ENCODE assay signal across 17 cellular contexts in the genomic region with DNA sequence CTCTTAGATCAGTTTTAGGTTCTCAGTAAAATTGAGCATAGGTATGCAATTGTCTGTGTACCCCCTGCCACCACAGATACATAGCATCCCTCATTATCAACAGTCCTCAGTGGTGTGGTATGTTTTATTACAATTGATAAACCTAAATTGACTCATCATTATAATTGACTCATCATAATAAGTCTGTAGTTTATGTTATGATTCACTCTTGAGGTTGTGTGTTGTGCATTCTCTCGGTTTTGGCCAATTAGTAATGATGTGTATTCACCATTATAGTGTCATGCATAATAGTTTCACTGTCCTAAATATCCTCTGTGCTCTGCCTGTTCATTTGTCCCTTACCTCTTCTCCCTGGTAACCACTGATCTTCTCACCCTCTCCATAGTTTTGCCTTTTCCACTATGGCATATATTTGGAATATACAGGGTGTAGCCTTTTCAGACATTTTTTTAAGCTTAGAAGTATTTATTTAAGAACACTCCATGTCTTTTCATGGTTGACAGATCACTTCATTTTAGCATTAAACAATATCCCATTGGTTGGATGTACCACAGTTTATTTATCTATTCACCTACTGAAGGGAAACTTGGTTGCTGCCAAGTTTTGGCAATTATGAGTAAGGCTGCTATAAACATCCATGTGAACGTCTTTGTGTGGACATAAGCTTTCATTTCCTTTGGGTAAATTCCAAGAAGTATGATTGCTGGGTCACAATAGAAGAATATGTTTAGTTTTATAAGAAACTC.
DNase-seq lines count a peak whose midpoint lies in the region; ATAC-seq and TF ChIP-seq lines count a peak whose summit lies in the region.
"Had no signal": no experiment of that assay in that cellular context is flagged by ENCODE, and none has a peak within 500 bp of the region (broad histone marks: within the 10 kb centered on the region; RNA-seq: fewer than 3 reads in every experiment).

No MANE protein-coding gene starts in this region.

- H3K4me3 Mint-ChIP-seq in activated CD8-positive, alpha-beta T cell treated with anti-CD3 and anti-CD28 coated beads for 36 hours: no peak overlapping the region
- H3K4me3 Mint-ChIP-seq: HFFc6 had no signal

- intact Hi-C loops in activated CD8-positive, alpha-beta T cell treated with anti-CD3 and anti-CD28 coated beads for 36 hours (cut with micrococcal nuclease): no loop called here

- H3K36me3 Mint-ChIP-seq in activated CD8-positive, alpha-beta T cell treated with anti-CD3 and anti-CD28 coated beads for 36 hours (ENCODE audit: low read depth): no peaks in the 10 kb centered on the region

- POLR2A ChIA-PET in activated CD8-positive, alpha-beta T cell treated with anti-CD3 and anti-CD28 coated beads for 36 hours (lab: Charles Lee): no interaction called here

- DNase-seq in LHCN-M2 (ENCODE audit: low read depth): peak; percentile 35
- DNase-seq in brain microvascular endothelial cell: peak; percentile 0
- DNase-seq in glomerular visceral epithelial cell (ENCODE audit: extremely low spot score): peak; percentile 12
- no peak for DNase-seq in NCI-H2081 treated with DMSO at 0.1 percent for 48 hours (lab: John Stamatoyannopoulos, UW)
- no peak for DNase-seq in activated CD8-positive, alpha-beta T cell treated with anti-CD3 and anti-CD28 coated beads for 36 hours
- DNase-seq in OCI-M1 (lab: John Stamatoyannopoulos, UW): no peak
- DNase-seq: caudate nucleus; DND-41; HFFc6; left ventricle myocardium inferior; stimulated activated CD4-positive, alpha-beta T cell treated with anti-CD3 and anti-CD28 coated beads, Interleukin-15, amount 100 ng/mL, for 24 hours had no signal

- peak overlapping the region; percentile 81 for H3K27ac ChIP-seq in ACC112 (ENCODE audit: low read depth, low read length)
- H3K27ac ChIP-seq in brain microvascular endothelial cell: no peak overlapping the region
- H3K27ac ChIP-seq: BLaER1, hepatocyte, left ventricle myocardium inferior, SK-N-MC had no signal

- no peaks in the 10 kb centered on the region for H3K4me1 Mint-ChIP-seq in activated CD8-positive, alpha-beta T cell treated with anti-CD3 and anti-CD28 coated beads for 36 hours (ENCODE audit: low read depth)

- no peaks in the 10 kb centered on the region for H3K79me2 ChIP-seq in ACC112 (ENCODE audit: control insufficient read depth, insufficient read depth, low read length, unreplicated experiment)
- H3K79me2 ChIP-seq: hepatocyte had no signal

- ATAC-seq in GM19035 (IDR thresholded peaks at IDR 0.05; ENCODE audit: unreplicated experiment): no peak
- no peak for ATAC-seq in activated CD8-positive, alpha-beta T cell treated with anti-CD3 and anti-CD28 coated beads for 36 hours

- H3K9me3 Mint-ChIP-seq in activated CD8-positive, alpha-beta T cell treated with anti-CD3 and anti-CD28 coated beads for 36 hours: peaks cover 11% of the 10 kb centered on the region

- in situ Hi-C loops in brain microvascular endothelial cell (cut with HindIII; ENCODE audit: low pct_ligation_motif_present, low sequenced_read_pairs): no loop called here

- peaks cover 8% of the 10 kb centered on the region for H3K4me1 ChIP-seq in ACC112 (ENCODE audit: control insufficient read depth, insufficient read depth, low read length, unreplicated experiment)
- H3K4me1 ChIP-seq: BLaER1, left ventricle myocardium inferior had no signal

- H3K27me3 Mint-ChIP-seq in activated CD8-positive, alpha-beta T cell treated with anti-CD3 and anti-CD28 coated beads for 36 hours: no peaks in the 10 kb centered on the region
- H3K27me3 Mint-ChIP-seq: progenitor cell of endocrine pancreas had no signal

- CTCF ChIA-PET in activated CD8-positive, alpha-beta T cell treated with anti-CD3 and anti-CD28 coated beads for 36 hours (lab: Charles Lee): no interaction called here

- H3K4me3 ChIP-seq in ACC112 (ENCODE audit: low read depth, low read length) (no peak overlapping the region), brain microvascular endothelial cell (ENCODE audit: low read depth, low read length) (no peak overlapping the region)
- H3K4me3 ChIP-seq: BLaER1, hepatocyte, left ventricle myocardium inferior, SK-N-MC had no signal

- no peaks in the 10 kb centered on the region for H3K36me3 ChIP-seq in ACC112 (ENCODE audit: insufficient read depth, low read length)
- no peaks in the 10 kb centered on the region for H3K36me3 ChIP-seq in brain microvascular endothelial cell (replicated peaks)
- H3K36me3 ChIP-seq: BLaER1, left ventricle myocardium inferior had no signal

- no peak overlapping the region for H3K27ac Mint-ChIP-seq in activated CD8-positive, alpha-beta T cell treated with anti-CD3 and anti-CD28 coated beads for 36 hours
- H3K27ac Mint-ChIP-seq: HFFc6, progenitor cell of endocrine pancreas had no signal

- H3K27me3 ChIP-seq in ACC112 (ENCODE audit: insufficient read depth, low read length) (no peaks in the 10 kb centered on the region), brain microvascular endothelial cell (replicated peaks) (no peaks in the 10 kb centered on the region)
- H3K27me3 ChIP-seq: BLaER1, hepatocyte had no signal

- TF ChIP-seq CTCF in brain microvascular endothelial cell (IDR thresholded peaks at IDR 0.05; ENCODE audit: low read depth, low read length, missing control alignments): no peak
- no peak for TF ChIP-seq CTCF in activated CD8-positive, alpha-beta T cell treated with anti-CD3 and anti-CD28 coated beads for 36 hours (IDR thresholded peaks at IDR 0.05)

- H2AFZ ChIP-seq in ACC112 (ENCODE audit: low read length, unreplicated experiment): no peak overlapping the region
- H2AFZ ChIP-seq: hepatocyte had no signal

Comparison
In these comparisons a context has a peak if more than half of its experiments do, and no peak if none do; other contexts are left out.
1. DNase-seq: peak in LHCN-M2 (single experiment), brain microvascular endothelial cell (single experiment) and glomerular visceral epithelial cell (single experiment); none in NCI-H2081 treated with DMSO at 0.1 percent for 48 hours (single experiment), activated CD8-positive, alpha-beta T cell treated with anti-CD3 and anti-CD28 coated beads for 36 hours (single experiment) and OCI-M1 (single experiment).